ENCODE assay signal across 27 cellular contexts in the genomic region with DNA sequence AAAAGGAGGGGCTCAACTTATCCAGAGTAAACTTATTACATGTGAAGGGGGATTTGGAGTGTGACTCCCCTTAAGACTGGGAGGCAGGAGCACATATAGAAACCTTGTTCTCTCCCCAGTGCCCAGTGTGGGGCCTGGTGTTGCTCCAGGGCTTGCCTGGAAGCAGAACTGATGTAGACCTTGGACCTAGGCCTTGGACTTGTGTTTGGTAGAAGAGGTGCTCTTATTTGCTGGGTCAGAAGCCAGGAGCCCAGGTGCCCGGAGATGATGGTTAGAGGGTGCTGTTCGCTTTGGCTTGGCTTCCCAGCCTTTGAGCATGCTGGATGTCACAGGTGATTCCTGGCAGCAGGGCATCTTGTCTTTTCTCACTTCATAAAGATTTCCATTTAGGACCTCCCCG.
"Had no signal": no experiment of that assay in that cellular context is flagged by ENCODE, and none has a peak within 500 bp of the region (broad histone marks: within the 10 kb centered on the region; RNA-seq: fewer than 3 reads in every experiment).

No MANE protein-coding gene starts in this region.

- ATAC-seq: activated CD8-positive, alpha-beta T cell treated with anti-CD3 and anti-CD28 coated beads, Interleukin-2, amount 10 ng/mL, durations not matched to agents 7 days and 5 days; activated naive CD4-positive, alpha-beta T cell treated with anti-CD3 and anti-CD28 coated beads, Interleukin-2, amount 50 U/mL, for 72 hours; activated naive CD8-positive, alpha-beta T cell treated with anti-CD3 and anti-CD28 coated beads, Interleukin-2, amount 50 U/mL, for 24 hours; body of pancreas; SK-N-SH treated with all-trans-retinoic acid at 6 μM for 48 hours; WTC11 had no signal

- H3K9me3 ChIP-seq: ascending aorta, body of pancreas, Peyer's patch, SJSA1 had no signal

- H3K27me3 ChIP-seq: ascending aorta, body of pancreas, cardiac muscle cell, Peyer's patch, SJSA1 had no signal

- H3K4me3 ChIP-seq: ascending aorta, body of pancreas, cardiac muscle cell, Peyer's patch, SJSA1 had no signal

- DNase-seq: activated CD4-positive, alpha-beta T cell treated with anti-CD3 and anti-CD28 coated beads for 48 hours; activated CD4-positive, alpha-beta T cell treated with anti-CD3 and anti-CD28 coated beads, Interleukin-2, amount 50 U/mL, for 4 hours; activated CD4-positive, CD25-positive, alpha-beta regulatory T cell treated with anti-CD3 and anti-CD28 coated beads, Interleukin-2, amount 50 U/mL, for 72 hours; activated CD8-positive, alpha-beta memory T cell treated with anti-CD3 and anti-CD28 coated beads, Interleukin-2, amount 50 U/mL, for 48 hours; activated CD8-positive, alpha-beta T cell treated with anti-CD3 and anti-CD28 coated beads, Interleukin-2, amount 10 ng/mL, durations not matched to agents 7 days and 5 days; activated effector memory CD4-positive, alpha-beta T cell treated with Interleukin-2 at 50 U/mL for 16 hours; activated naive CD4-positive, alpha-beta T cell treated with Interleukin-2 at 50 U/mL for 16 hours; activated naive CD8-positive, alpha-beta T cell treated with anti-CD3 and anti-CD28 coated beads, Interleukin-2, amount 50 U/mL, for 24 hours; activated T-cell treated with anti-CD3 and anti-CD28 coated beads, Interleukin-2, amount 50 U/mL, for 1 hour; amniotic stem cell; NCI-H1417; NCI-H1930; NCI-H2171; NCI-H2227 treated with DMSO at 0.1 percent for 48 hours; NCI-H524 treated with DMSO at 0.1 percent for 48 hours; NCI-H82; Peyer's patch; SHP77; SW 1271 had no signal

- H3K36me3 ChIP-seq: ascending aorta, cardiac muscle cell, Peyer's patch, SJSA1 had no signal

- H3K27ac ChIP-seq: ascending aorta, body of pancreas, cardiac muscle cell, KMS-11, Peyer's patch, SJSA1 had no signal

- H3K4me1 ChIP-seq: ascending aorta, Peyer's patch, SJSA1 had no signal
